14 cellular contexts compared by ENCODE assay signal in the genomic region with DNA sequence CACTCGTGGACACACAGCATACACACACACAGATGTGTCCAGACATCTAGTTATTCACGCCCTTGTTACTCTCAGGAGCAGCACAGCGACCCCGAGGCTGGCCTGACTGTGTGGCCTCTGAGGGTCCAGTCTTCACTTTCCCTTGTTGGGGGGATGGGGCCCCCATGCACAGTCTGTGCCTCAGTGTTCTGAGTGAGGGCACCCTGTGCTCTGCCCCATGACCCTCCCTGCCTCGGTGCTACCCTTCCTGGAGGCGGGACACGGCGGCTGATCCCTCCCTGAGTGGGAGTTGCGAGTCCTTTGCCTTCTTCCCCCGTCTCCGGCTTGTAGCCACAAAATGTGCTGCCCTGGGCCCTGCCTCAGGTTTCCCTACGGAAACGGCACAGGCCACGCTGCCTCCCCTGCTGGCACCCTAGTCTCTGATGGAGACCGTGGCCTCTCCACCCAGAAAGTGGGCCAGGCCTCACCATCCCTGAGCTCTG. TPM values are rescaled to one million over a fixed set of nuclear protein-coding genes. Genes with fewer than 3 reads are reported as not detected.
DNase-seq lines count a peak whose midpoint lies in the region; ATAC-seq and TF ChIP-seq lines count a peak whose summit lies in the region.
"Had no signal": no experiment of that assay in that cellular context is flagged by ENCODE, and none has a peak within 500 bp of the region (broad histone marks: within the 10 kb centered on the region; RNA-seq: fewer than 3 reads in every experiment).

No MANE protein-coding gene starts in this region.

- no peak for ATAC-seq in left lung
- ATAC-seq: CD8-positive, alpha-beta T cell; effector memory CD8-positive, alpha-beta T cell had no signal

- no peak for TF ChIP-seq CTCF in HFFc6 (IDR thresholded peaks at IDR 0.05)
- TF ChIP-seq CTCF in adrenal gland (IDR thresholded peaks at IDR 0.05) = no peak
- TF ChIP-seq CTCF in left lung (IDR thresholded peaks at IDR 0.05) = no peak
- TF ChIP-seq CTCF in smooth muscle cell (IDR thresholded peaks at IDR 0.05; ENCODE audit: borderline replicate concordance, insufficient read depth, poor library complexity, severe bottlenecking) = no peak
- no peak for TF ChIP-seq CTCF in ascending aorta (IDR thresholded peaks at IDR 0.05)

- H3K27me3 ChIP-seq in adrenal gland = no peaks in the 10 kb centered on the region
- no peaks in the 10 kb centered on the region for H3K27me3 ChIP-seq in left lung
- no peaks in the 10 kb centered on the region for H3K27me3 ChIP-seq in smooth muscle cell (ENCODE audit: low read depth)
- H3K27me3 ChIP-seq in ascending aorta = no peaks in the 10 kb centered on the region

- no peaks in the 10 kb centered on the region for H4K20me1 ChIP-seq in smooth muscle cell (ENCODE audit: low read depth)

- no peaks in the 10 kb centered on the region for H3K79me2 ChIP-seq in smooth muscle cell (ENCODE audit: low read depth)

- peak overlapping the region; percentile 85 for H3K27ac Mint-ChIP-seq in HFFc6
- H3K27ac Mint-ChIP-seq: activated T-helper 1 cell treated with anti-CD3 and anti-CD28 coated beads, Interleukin-12 subunit alpha, Interleukin-12 subunit beta, Interleukin-2, Interleukin-4 antibody, amounts not matched to agents 30 ng/mL and 10 ng/mL and 1 ng/mL, durations not matched to agents 14 hours and 24 hours and 36 hours; CD8-positive, alpha-beta T cell; effector memory CD8-positive, alpha-beta T cell; memory B cell had no signal

- H3K36me3 Mint-ChIP-seq in HFFc6 (ENCODE audit: low read depth) = peaks cover 16% of the 10 kb centered on the region; the same call in 1 of the 2 replicates

- DNase-seq in HFFc6 (no peak), adrenal gland (no peak), left lung (no peak), smooth muscle cell (lab: John Stamatoyannopoulos, UW; ENCODE audit: unreplicated experiment) (no peak), NCI-H345 treated with DMSO at 0.1 percent for 48 hours (lab: John Stamatoyannopoulos, UW; ENCODE audit: unreplicated experiment) (no peak), iPS-NIHi7 (ENCODE audit: extremely low spot score) (no peak), inferior parietal cortex (ENCODE audit: extremely low spot score) (no peak), ascending aorta (ENCODE audit: low spot score in 2 of 2) (no peak)
- DNase-seq: CD8-positive, alpha-beta T cell; effector memory CD8-positive, alpha-beta T cell; Kasumi-1; NK-92 treated with Interleukin-12 subunit alpha and Interleukin-12 subunit beta, amount 100 ng/mL, for 24 hours had no signal

- H3K4me2 ChIP-seq in smooth muscle cell = peak overlapping the region; percentile 40

- no peak overlapping the region for H2AFZ ChIP-seq in smooth muscle cell (ENCODE audit: low read depth)

- no peaks in the 10 kb centered on the region for H3K9me3 ChIP-seq in adrenal gland (replicated peaks in 1 of 3)
- H3K9me3 ChIP-seq in left lung = no peaks in the 10 kb centered on the region
- H3K9me3 ChIP-seq in smooth muscle cell (replicated peaks; ENCODE audit: low read depth) = no peaks in the 10 kb centered on the region
- no peaks in the 10 kb centered on the region for H3K9me3 ChIP-seq in ascending aorta

- H3F3A ChIP-seq in smooth muscle cell (ENCODE audit: low read depth) = peaks cover 9% of the 10 kb centered on the region

- peak overlapping the region; percentile 65 for H3K9ac ChIP-seq in smooth muscle cell (ENCODE audit: low read depth)

- intact Hi-C loops in adrenal gland (cut with DNase I) (no loop called here), left lung (cut with DNase I) (no loop called here), ascending aorta (cut with DNase I) (loop anchor here (2.0 kb wide), 1 partner anchor 53 kb away; no protein-coding TSS in a partner anchor)

- no peak overlapping the region; the same call in 1 of the 2 replicates for H3K4me3 Mint-ChIP-seq in HFFc6
- H3K4me3 Mint-ChIP-seq: activated T-helper 1 cell treated with anti-CD3 and anti-CD28 coated beads, Interleukin-12 subunit alpha, Interleukin-12 subunit beta, Interleukin-2, Interleukin-4 antibody, amounts not matched to agents 30 ng/mL and 10 ng/mL and 1 ng/mL, durations not matched to agents 14 hours and 24 hours and 36 hours; CD8-positive, alpha-beta T cell; effector memory CD8-positive, alpha-beta T cell; memory B cell had no signal

- TF ChIP-seq POLR2A in adrenal gland (IDR thresholded peaks at IDR 0.05) = no peak

- H3K27me3 Mint-ChIP-seq in HFFc6 (ENCODE audit: insufficient read depth) = peaks cover 8% of the 10 kb centered on the region
- H3K27me3 Mint-ChIP-seq: effector memory CD8-positive, alpha-beta T cell had no signal

- 82 to 92% (median 86%) methylated on average over 11 to 15 of the region's 15 CpGs for WGBS in adrenal gland, 4 donors
- 87% methylated on average over 14 of the region's 15 CpGs for WGBS in smooth muscle cell (ENCODE audit: low lambda C conversion rate)

- H3K4me3 ChIP-seq in adrenal gland (no peak overlapping the region), left lung (no peak overlapping the region), smooth muscle cell (no peak overlapping the region), ascending aorta (no peak overlapping the region)

- H3K27ac ChIP-seq in adrenal gland (peak overlapping the region in 3 of 5 donors; percentile 53 to 83 (median 76)), left lung (peak overlapping the region; percentile 67 to 74), smooth muscle cell (ENCODE audit: low read depth) (peak overlapping the region; percentile 81), ascending aorta (no peak overlapping the region)

- no peaks in the 10 kb centered on the region for H3K9me3 Mint-ChIP-seq in HFFc6
- H3K9me3 Mint-ChIP-seq: CD8-positive, alpha-beta T cell; effector memory CD8-positive, alpha-beta T cell; memory B cell had no signal

- H3K4me1 ChIP-seq in adrenal gland (replicated peaks in 1 of 2) (peaks cover 0 to 11% of the 10 kb centered on the region in 2 donors), left lung (peaks cover 4 to 27% of the 10 kb centered on the region in 2 donors), smooth muscle cell (ENCODE audit: low read depth) (peaks cover 12% of the 10 kb centered on the region), ascending aorta (peaks cover 0 to 3% of the 10 kb centered on the region in 2 donors)

- peaks cover 32% of the 10 kb centered on the region for H3K4me1 Mint-ChIP-seq in HFFc6 (ENCODE audit: low read depth)

- H3K36me3 ChIP-seq in adrenal gland (replicated peaks in 1 of 2) (no peaks in the 10 kb centered on the region), left lung (peaks cover 0 to 27% of the 10 kb centered on the region in 2 donors), smooth muscle cell (ENCODE audit: low read depth) (no peaks in the 10 kb centered on the region), ascending aorta (peaks cover 0 to 10% of the 10 kb centered on the region in 2 donors)

RNA-seq across cellular contexts. Expression of a gene that starts 8.6 kb away (rescaled TPM):
- 10 to 100 TPM; 56.7 to 71.4 (median 66.9) TPM for total RNA-seq in HFFc6 (2021; fragmentation: NEBNext Ultra II Directional; extraction: Animal tissue kit (Norgen Biotek cat#: 25700))
- total RNA-seq in adrenal gland (10 to 100 TPM in 7 of 8 donors, 1 to 10 TPM in 1; 9.5 to 72.0 (median 39.4) TPM), left lung (100 to 1,000 TPM; 123 to 133 TPM), smooth muscle cell (22.2 and 29.9 TPM in 2 replicates), ascending aorta (8.7 TPM)
- polyA plus RNA-seq in adrenal gland (100 to 1,000 TPM; 116 to 143 (median 127) TPM), smooth muscle cell (74.0 and 97.6 TPM in 2 replicates)

RNA-seq across cellular contexts. Expression of a gene that starts 21.8 kb away (rescaled TPM):
- total RNA-seq in HFFc6 (2021; fragmentation: NEBNext Ultra II Directional; extraction: Animal tissue kit (Norgen Biotek cat#: 25700)) = 10 to 100 TPM; 19.9 to 24.8 (median 23.0) TPM
- total RNA-seq in adrenal gland (10 to 100 TPM; 12.8 to 24.6 (median 19.8) TPM), left lung (10 to 100 TPM; 16.1 to 19.6 TPM), smooth muscle cell (8.7 and 11.3 TPM in 2 replicates), ascending aorta (52.0 TPM)
- polyA plus RNA-seq in adrenal gland (10 to 100 TPM; 16.5 to 29.8 (median 22.9) TPM), smooth muscle cell (17.5 and 23.7 TPM in 2 replicates)

RNA-seq across cellular contexts. Expression of a gene that starts 48.6 kb away (rescaled TPM):
- total RNA-seq in HFFc6 (2021; fragmentation: NEBNext Ultra II Directional; extraction: Animal tissue kit (Norgen Biotek cat#: 25700)) = 100 to 1,000 TPM; 154 to 160 (median 157) TPM
- 100 to 1,000 TPM in 5 of 8 donors, 10 to 100 TPM in 3; 75.3 to 202 (median 123) TPM for total RNA-seq in adrenal gland
- polyA plus RNA-seq in adrenal gland = 10 to 100 TPM; 76.8 to 98.0 (median 92.5) TPM
- 100 to 1,000 TPM; 287 to 305 TPM for total RNA-seq in left lung
- 84.3 and 92.6 TPM in 2 replicates for total RNA-seq in smooth muscle cell
- 184 and 194 TPM in 2 replicates for polyA plus RNA-seq in smooth muscle cell
- 102 TPM for total RNA-seq in ascending aorta

Comparison
In these comparisons a context has a peak if more than half of its experiments do, and no peak if none do; other contexts are left out.
1. H3K27ac ChIP-seq: peak in adrenal gland (3 of 5), left lung (2 of 2) and smooth muscle cell (single experiment); none in ascending aorta (0 of 2).